Comparison of ENCODE assay signal across 3 cellular contexts in the genomic region with DNA sequence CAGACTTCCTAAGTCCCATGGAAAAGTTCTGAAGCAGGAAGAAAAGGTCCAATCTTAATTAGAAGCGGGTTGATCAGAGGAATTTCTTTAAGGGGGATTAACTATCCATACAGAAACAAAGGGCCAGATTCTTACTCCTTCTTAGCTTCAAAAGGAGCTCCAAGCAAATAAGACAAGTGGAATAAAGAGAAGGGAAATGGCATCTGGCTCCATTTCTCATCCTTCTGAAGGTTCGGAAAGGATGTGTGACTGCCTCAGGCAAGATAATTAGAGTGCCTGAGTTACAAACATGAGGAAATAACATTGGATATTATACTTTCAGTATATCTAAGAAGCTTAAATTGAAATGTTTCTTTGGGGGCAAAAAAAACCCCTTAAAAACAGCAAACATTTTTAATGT.
"Had no signal": no experiment of that assay in that cellular context is flagged by ENCODE, and none has a peak within 500 bp of the region (broad histone marks: within the 10 kb centered on the region; RNA-seq: fewer than 3 reads in every experiment).

No MANE protein-coding gene starts in this region.

- ATAC-seq: GM12878 had no signal

- H3K4me3 ChIP-seq: GM12878 had no signal

- DNase-seq: GDM1, GF-D8 had no signal
